In genomic region chr16:4944333-4945281, GRCh38 we compare ENCODE assay signal across 1 cellular context.
TF ChIP-seq lines count a peak whose summit lies in the region.

No MANE protein-coding gene starts in this region.

TF ChIP-seq in HepG2, 621 proteins besides CTCF, POLR2A, EP300 and RAD21 (continued from another document and continues in another):
- TF ChIP-seq ZNF704 (CRISPR knock-in tag; IDR thresholded peaks at IDR 0.05; ENCODE audit: borderline replicate concordance) (0 out of 2 replicates have a peak, but pooled peaks have one; percentile 34), SOX13 (IDR thresholded peaks at IDR 0.05) (peak; percentile 76), SOX13 (CRISPR knock-in tag; conservative IDR thresholded peaks at IDR 0.05 in 1 of 2, IDR thresholded peaks at IDR 0.05 in 1 of 2) (peak in 1 of 2 experiments; percentile 90; a peak in 2 of 4 replicates), SALL2 (CRISPR knock-in tag; IDR thresholded peaks at IDR 0.05) (peak; percentile 71; the same call in 1 of the 2 replicates), ZNF207 (IDR thresholded peaks at IDR 0.05; ENCODE audit: borderline replicate concordance) (no peak), PHF20 (CRISPR knock-in tag; IDR thresholded peaks at IDR 0.05) (peak; percentile 35; the same call in 1 of the 2 replicates), MTA3 (CRISPR knock-in tag; IDR thresholded peaks at IDR 0.05) (no peak), ZKSCAN5 (CRISPR knock-in tag; IDR thresholded peaks at IDR 0.05) (no peak), ZXDC (CRISPR knock-in tag; IDR thresholded peaks at IDR 0.05) (no peak), KMT2B (CRISPR knock-in tag; IDR thresholded peaks at IDR 0.05) (no peak), ZNF777 (CRISPR knock-in tag; IDR thresholded peaks at IDR 0.05) (no peak), CEBPZ (IDR thresholded peaks at IDR 0.05; ENCODE audit: low read length) (no peak), GATAD2A (CRISPR knock-in tag; IDR thresholded peaks at IDR 0.05) (peak; percentile 95), ZFP62 (CRISPR knock-in tag; IDR thresholded peaks at IDR 0.05) (0 out of 2 replicates have a peak, but pooled peaks have one; percentile 17), SRY (CRISPR knock-in tag; IDR thresholded peaks at IDR 0.05) (no peak), ZNF281 (CRISPR knock-in tag; IDR thresholded peaks at IDR 0.05; ENCODE audit: borderline replicate concordance) (no peak; the same call in 1 of the 2 replicates), MAF1 (CRISPR knock-in tag; IDR thresholded peaks at IDR 0.05; ENCODE audit: borderline replicate concordance) (peak; percentile 56; the same call in 1 of the 2 replicates), HOMEZ (CRISPR knock-in tag; IDR thresholded peaks at IDR 0.05; ENCODE audit: low read depth) (no peak), ZNF639 (CRISPR knock-in tag; conservative IDR thresholded peaks at IDR 0.05) (no peak), SALL1 (CRISPR knock-in tag; IDR thresholded peaks at IDR 0.05) (peak; percentile 96), ZNF546 (CRISPR knock-in tag; conservative IDR thresholded peaks at IDR 0.05) (no peak), MYPOP (CRISPR knock-in tag; IDR thresholded peaks at IDR 0.05) (peak; percentile 79), RNF219 (CRISPR knock-in tag; IDR thresholded peaks at IDR 0.05) (no peak), PPARG (CRISPR knock-in tag; conservative IDR thresholded peaks at IDR 0.05) (peak; percentile 51; the same call in 1 of the 2 replicates), RERE (CRISPR knock-in tag; IDR thresholded peaks at IDR 0.05; ENCODE audit: low read depth) (peak; percentile 80; the same call in 1 of the 2 replicates), HNRNPL (IDR thresholded peaks at IDR 0.05; ENCODE audit: low read depth, low read length) (peak; percentile 99), TFDP2 (CRISPR knock-in tag; IDR thresholded peaks at IDR 0.05) (0 out of 2 replicates have a peak, but pooled peaks have one; percentile 31), ZNF12 (CRISPR knock-in tag; IDR thresholded peaks at IDR 0.05) (no peak), TCF12 (IDR thresholded peaks at IDR 0.05) (no peak), TCF12 (CRISPR knock-in tag; IDR thresholded peaks at IDR 0.05) (peak; percentile 64; the same call in 1 of the 2 replicates), WIZ (CRISPR knock-in tag; IDR thresholded peaks at IDR 0.05) (0 out of 2 replicates have a peak, but pooled peaks have one; percentile 39), ZNF530 (CRISPR knock-in tag; IDR thresholded peaks at IDR 0.05; ENCODE audit: low read depth) (no peak), ZNF10 (CRISPR knock-in tag; IDR thresholded peaks at IDR 0.05; ENCODE audit: borderline replicate concordance, low read depth) (no peak)
